Comparison of ENCODE assay signal across 12 cellular contexts in the genomic region with DNA sequence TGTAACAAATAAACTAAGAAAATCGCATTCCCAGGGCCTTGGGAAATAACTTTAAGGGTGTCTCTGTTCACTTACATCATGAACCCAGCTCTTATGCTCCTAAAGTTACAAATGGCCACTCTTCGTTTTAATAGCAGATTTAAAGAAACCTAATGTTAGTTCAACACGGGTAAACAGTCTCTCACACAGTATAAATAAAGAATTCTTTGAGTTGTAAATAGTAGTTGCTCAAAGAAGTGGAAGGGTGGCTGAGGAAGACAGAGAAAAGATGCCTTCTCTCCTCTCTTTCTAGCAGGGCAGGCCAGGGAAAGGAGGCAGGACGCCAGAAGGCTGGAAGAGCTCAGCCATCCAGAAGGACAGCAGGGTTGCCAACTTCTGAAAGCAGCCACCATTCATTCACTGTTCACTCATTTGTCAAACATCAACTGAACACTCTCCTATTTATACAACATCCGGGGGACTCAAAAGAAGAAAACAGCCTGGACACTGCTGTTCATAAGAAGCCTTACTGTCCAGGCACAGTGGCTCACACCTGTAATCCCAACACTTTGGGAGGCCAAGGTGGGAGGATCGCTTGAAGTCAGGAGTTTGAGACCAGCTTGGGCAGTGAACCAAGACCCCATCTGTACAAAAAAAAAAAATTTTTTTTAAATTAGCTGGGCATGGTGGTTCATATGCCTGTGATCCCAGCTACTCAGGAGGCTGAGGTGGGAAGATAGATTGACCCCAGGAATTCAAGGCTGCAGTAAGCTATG. TPM values are rescaled to one million over a fixed set of nuclear protein-coding genes. Genes with fewer than 3 reads are reported as not detected.
DNase-seq lines count a peak whose midpoint lies in the region; ATAC-seq, FAIRE-seq and TF ChIP-seq lines count a peak whose summit lies in the region.
"Had no signal": no experiment of that assay in that cellular context is flagged by ENCODE, and none has a peak within 500 bp of the region (broad histone marks: within the 10 kb centered on the region; RNA-seq: fewer than 3 reads in every experiment).

No MANE protein-coding gene starts in this region.

- H2AFZ ChIP-seq in GM23338 (no peak overlapping the region), PC-9 (no peak overlapping the region), PC-3 (ENCODE audit: low read length) (no peak overlapping the region)

- H3K27me3 Mint-ChIP-seq in GM23338 (ENCODE audit: insufficient read depth, low read depth, poor library complexity) = peaks cover 1% of the 10 kb centered on the region

- peaks cover 85% of the 10 kb centered on the region for H3K79me2 ChIP-seq in GM23338 (replicated peaks; ENCODE audit: insufficient read depth)
- H3K79me2 ChIP-seq in PC-9 (ENCODE audit: low read depth) = peaks cover 87% of the 10 kb centered on the region
- peaks cover 93% of the 10 kb centered on the region for H3K79me2 ChIP-seq in PC-3 (ENCODE audit: low read length)

- intact Hi-C loops in kidney (cut with DNase I) (no loop called here), sciatic nerve (cut with DNase I) (no loop called here), PC-9 (cut with micrococcal nuclease; ENCODE audit: unreplicated experiment) (no loop called here), PC-3 (cut with micrococcal nuclease) (no loop called here)

- TF ChIP-seq CTCF in GM23338 (conservative IDR thresholded peaks at IDR 0.05; ENCODE audit: low read depth in 2 of 2) = no peak
- no peak for TF ChIP-seq CTCF in kidney (IDR thresholded peaks at IDR 0.05; ENCODE audit: borderline replicate concordance, extremely low read depth, insufficient read depth)
- no peak for TF ChIP-seq CTCF in PC-9 (conservative IDR thresholded peaks at IDR 0.05)
- TF ChIP-seq CTCF in PC-3 (conservative IDR thresholded peaks at IDR 0.05; ENCODE audit: low read depth, low read length) = no peak

- no peaks in the 10 kb centered on the region for H3K36me3 ChIP-seq in GM23338 (ENCODE audit: insufficient read depth)
- peaks cover 0 to 4% of the 10 kb centered on the region in 2 donors for H3K36me3 ChIP-seq in kidney (ENCODE audit: control insufficient read depth in 1 of 2, insufficient read depth in 2 of 2, low read length in 2 of 2)
- H3K36me3 ChIP-seq in PC-9 (ENCODE audit: low read depth) = 0 out of 2 replicates have a peak, but pooled peaks cover 8% of the 10 kb centered on the region
- peaks cover 46% of the 10 kb centered on the region for H3K36me3 ChIP-seq in PC-3 (ENCODE audit: low read depth, low read length)

- CTCF ChIA-PET in PC-9 (lab: Charles Lee) (interaction anchor here (0.7 kb wide), 1 partner anchor 106 kb away, joined by 5 read pairs; no protein-coding TSS in a partner anchor), PC-3 (lab: Charles Lee) (interaction anchor here (0.7 kb wide), 1 partner anchor 24 kb away, joined by 3 read pairs; no protein-coding TSS in a partner anchor)

- H3K27me3 ChIP-seq in GM23338 (ENCODE audit: insufficient read depth) (no peaks in the 10 kb centered on the region), PC-9 (ENCODE audit: insufficient read depth, low read depth) (no peaks in the 10 kb centered on the region), PC-3 (ENCODE audit: low read length) (no peaks in the 10 kb centered on the region)

- no peak for DNase-seq in GM23338 (ENCODE audit: low spot score)
- DNase-seq in cerebellum (ENCODE audit: low spot score) = peak; percentile 52
- DNase-seq in kidney = no peak
- no peak for DNase-seq in sciatic nerve (ENCODE audit: low spot score)
- no peak for DNase-seq in PC-9
- no peak for DNase-seq in PC-3
- no peak for DNase-seq in NCI-H2196 (lab: John Stamatoyannopoulos, UW; ENCODE audit: unreplicated experiment)
- DNase-seq: naive B cell, NCI-H345 had no signal

- H3K36me3 Mint-ChIP-seq in GM23338 (ENCODE audit: low read depth) = no peaks in the 10 kb centered on the region
- H3K36me3 Mint-ChIP-seq: CD14-positive monocyte, naive B cell had no signal

- no peak overlapping the region for H3K9ac ChIP-seq in kidney (ENCODE audit: low read length in 2 of 2)
- no peak overlapping the region for H3K9ac ChIP-seq in PC-3 (ENCODE audit: low read length)

- H3K9me2 ChIP-seq in GM23338 (ENCODE audit: insufficient read depth) (no peaks in the 10 kb centered on the region), PC-9 (ENCODE audit: insufficient read depth) (no peaks in the 10 kb centered on the region), PC-3 (replicated peaks; ENCODE audit: low read length) (no peaks in the 10 kb centered on the region)

- POLR2A ChIA-PET in PC-9 (lab: Charles Lee; ENCODE audit: unreplicated experiment) = no interaction called here
- POLR2A ChIA-PET in PC-3 (lab: Charles Lee; ENCODE audit: unreplicated experiment) = no interaction called here

- H3K9me3 ChIP-seq in kidney (ENCODE audit: control insufficient read depth in 1 of 2, low read length in 2 of 2) (no peaks in the 10 kb centered on the region), PC-9 (ENCODE audit: insufficient read depth, low read depth) (no peaks in the 10 kb centered on the region), PC-3 (ENCODE audit: low read length) (no peaks in the 10 kb centered on the region)

- no peak overlapping the region for H3K4me3 ChIP-seq in GM23338
- H3K4me3 ChIP-seq in kidney (ENCODE audit: low read length in 2 of 2) = no peak overlapping the region
- H3K4me3 ChIP-seq in PC-9 = no peak overlapping the region
- no peak overlapping the region for H3K4me3 ChIP-seq in PC-3 (ENCODE audit: low read length)

- no peaks in the 10 kb centered on the region for H3F3A ChIP-seq in GM23338 (replicated peaks; ENCODE audit: low read depth)
- peaks cover 12% of the 10 kb centered on the region; the same call in 1 of the 2 replicates for H3F3A ChIP-seq in PC-9 (ENCODE audit: insufficient read depth, low read depth)
- H3F3A ChIP-seq in PC-3 (ENCODE audit: low read length, unreplicated experiment) = no peaks in the 10 kb centered on the region

- no peaks in the 10 kb centered on the region for H3K9me3 Mint-ChIP-seq in GM23338
- H3K9me3 Mint-ChIP-seq: naive B cell had no signal

- H3K27ac ChIP-seq in GM23338 (ENCODE audit: low read depth) = 0 out of 2 replicates have a peak overlapping the region, but pooled peaks have one; percentile 53
- H3K27ac ChIP-seq in kidney (ENCODE audit: low read depth in 2 of 2, low read length in 2 of 2) = peak overlapping the region; percentile 61 to 63
- no peak overlapping the region for H3K27ac ChIP-seq in PC-9
- no peak overlapping the region for H3K27ac ChIP-seq in PC-3 (ENCODE audit: low read length)
- H3K27ac ChIP-seq: VCaP had no signal

- H3K27ac Mint-ChIP-seq in GM23338 = no peak overlapping the region
- H3K27ac Mint-ChIP-seq: CD14-positive monocyte had no signal

- H3K4me1 ChIP-seq in GM23338 (ENCODE audit: insufficient read depth) (peaks cover 21% of the 10 kb centered on the region), kidney (ENCODE audit: control insufficient read depth in 1 of 2, insufficient read depth in 1 of 2, low read depth in 1 of 2, low read length in 2 of 2) (peaks cover 4 to 39% of the 10 kb centered on the region in 2 donors), PC-9 (replicated peaks; ENCODE audit: insufficient read depth) (peaks cover 17% of the 10 kb centered on the region), PC-3 (ENCODE audit: insufficient read depth, low read length) (peaks cover 17% of the 10 kb centered on the region; the same call in 1 of the 2 replicates)

- ATAC-seq in GM23338 (no peak; the same call in 2 of the 3 replicates), sciatic nerve (peak; percentile 59), HG03025 (IDR thresholded peaks at IDR 0.05; ENCODE audit: low FRiP score, unreplicated experiment) (no peak), PC-3 (no peak)

- no TSS peak for BruUV-seq in PC-9 (replicated peaks; lab: Mats Ljungman, UMichigan)
- BruUV-seq in PC-3 (replicated peaks; lab: Mats Ljungman, UMichigan) = no TSS peak

- no peak overlapping the region for H3K4me3 Mint-ChIP-seq in GM23338
- H3K4me3 Mint-ChIP-seq: naive B cell had no signal

- no peak overlapping the region for H3K4me2 ChIP-seq in GM23338
- H3K4me2 ChIP-seq in PC-9 = no peak overlapping the region
- no peak overlapping the region for H3K4me2 ChIP-seq in PC-3 (ENCODE audit: low read length)

- peaks cover 6% of the 10 kb centered on the region; the same call in 1 of the 2 replicates for H4K20me1 ChIP-seq in GM23338 (replicated peaks; ENCODE audit: insufficient read depth)
- H4K20me1 ChIP-seq in PC-9 (ENCODE audit: insufficient read depth) = no peaks in the 10 kb centered on the region
- H4K20me1 ChIP-seq in PC-3 (ENCODE audit: low read length) = peaks cover 9% of the 10 kb centered on the region; the same call in 1 of the 2 replicates

- FAIRE-seq in kidney (lab: Jason Lieb, UNC) = no peak

- peaks cover 18% of the 10 kb centered on the region for H3K4me1 Mint-ChIP-seq in GM23338
- H3K4me1 Mint-ChIP-seq: CD14-positive monocyte, naive B cell had no signal

TF ChIP-seq in GM23338, 12 proteins besides CTCF, POLR2A, EP300 and RAD21 (continues in another document):
- TF ChIP-seq NANOG (IDR thresholded peaks at IDR 0.05; ENCODE audit: borderline replicate concordance) = no peak
- TF ChIP-seq ZNF114 (CRISPR knock-in tag; IDR thresholded peaks at IDR 0.05) = no peak

RNA-seq across cellular contexts. Expression of gene WWTR1, which starts 47.3 kb away (rescaled TPM):
- total RNA-seq in GM23338 (2014; rRNA removed; shearing (Covaris generic)) = 26.2 and 31.1 TPM in 2 replicates
- polyA plus RNA-seq in GM23338 (2016; fragmentation: Nextera tagmentation; extraction: Ambion mirVana) (21.0 and 25.1 TPM in 2 replicates), kidney (ENCODE audit: insufficient read depth, low read depth, low replicate concordance) (23.3 TPM)
- total RNA-seq in cerebellum (11.8 TPM), kidney (117 TPM), sciatic nerve (143 TPM), PC-9 (2021) (73.5 and 85.3 TPM in 2 replicates), PC-3 (2014; rRNA removed) (74.4 and 79.7 TPM in 2 replicates)
- polyA plus RNA-seq: CD14-positive monocyte had no signal

Comparison
In these comparisons a context has a peak if more than half of its experiments do, and no peak if none do; other contexts are left out.
1. H3K27ac ChIP-seq: peak in GM23338 (single experiment) and kidney (2 of 2); none in PC-9 (single experiment) and PC-3 (single experiment).